19 cellular contexts compared by ENCODE assay signal in the genomic region with DNA sequence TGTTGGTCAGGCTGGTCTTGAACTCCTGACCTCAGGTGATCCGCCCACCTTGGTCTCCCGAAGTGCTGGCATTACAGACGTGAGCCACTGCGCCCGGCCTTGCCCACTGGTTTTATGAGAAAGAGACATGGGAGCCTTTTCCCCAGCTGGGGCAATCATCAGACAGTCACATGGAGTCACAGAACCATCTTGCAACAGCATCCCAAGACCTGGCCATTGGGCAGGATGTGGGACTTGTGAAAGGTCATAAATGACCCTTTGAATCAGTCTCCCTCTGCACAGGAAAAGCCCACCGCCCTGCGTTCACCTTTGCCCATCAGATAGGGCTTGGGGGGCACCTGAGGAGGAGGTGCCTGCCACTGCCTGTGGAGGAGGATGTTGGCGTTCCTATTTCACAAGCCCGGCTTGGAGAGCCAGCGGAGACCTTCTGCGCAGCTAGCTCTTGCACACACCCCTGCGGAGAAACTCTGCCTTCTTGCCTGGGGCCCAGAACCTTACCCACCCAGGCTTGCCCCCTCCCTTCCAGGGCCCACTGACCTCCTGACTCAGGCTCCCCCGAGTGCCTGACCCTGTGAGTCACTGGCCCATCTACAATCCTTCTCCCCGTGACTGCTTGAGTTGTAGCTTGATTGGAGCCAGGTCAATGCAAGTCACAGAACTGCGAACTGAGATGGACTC. TPM values are rescaled to one million over a fixed set of nuclear protein-coding genes. Genes with fewer than 3 reads are reported as not detected.
DNase-seq lines count a peak whose midpoint lies in the region; ATAC-seq and TF ChIP-seq lines count a peak whose summit lies in the region.
"Had no signal": no experiment of that assay in that cellular context is flagged by ENCODE, and none has a peak within 500 bp of the region (broad histone marks: within the 10 kb centered on the region; RNA-seq: fewer than 3 reads in every experiment).

No MANE protein-coding gene starts in this region.

- no peak overlapping the region for H2BK120ac ChIP-seq in trophoblast cell (ENCODE audit: insufficient read depth, low read length, poor library complexity)

- H3K9me3 ChIP-seq in RWPE2 (ENCODE audit: severe bottlenecking) (no peaks in the 10 kb centered on the region), esophagus squamous epithelium (no peaks in the 10 kb centered on the region), trophoblast cell (ENCODE audit: insufficient read depth, low read depth, low read length) (peaks cover 6% of the 10 kb centered on the region), WERI-Rb-1 (ENCODE audit: severe bottlenecking) (no peaks in the 10 kb centered on the region), thyroid gland (no peaks in the 10 kb centered on the region)
- H3K9me3 ChIP-seq: BLaER1 had no signal

- H3K4me1 ChIP-seq in RWPE2 (ENCODE audit: insufficient read depth, poor library complexity, severe bottlenecking), result peaks cover 40% of the 10 kb centered on the region
- H3K4me1 ChIP-seq in esophagus squamous epithelium, result peaks cover 26 to 90% (median 46%) of the 10 kb centered on the region in 3 donors
- H3K4me1 ChIP-seq in trophoblast cell (ENCODE audit: control insufficient read depth in 1 of 2, insufficient read depth in 2 of 2, low read length in 2 of 2), result peaks cover 8 to 27% of the 10 kb centered on the region in 2 experiments
- peaks cover 11 to 20% of the 10 kb centered on the region in 2 donors for H3K4me1 ChIP-seq in thyroid gland

- TF ChIP-seq POLR2A in esophagus squamous epithelium (IDR thresholded peaks at IDR 0.05), result no peak
- no peak for TF ChIP-seq POLR2A in thyroid gland (IDR thresholded peaks at IDR 0.05)

- TF ChIP-seq CTCF in RWPE2 (IDR thresholded peaks at IDR 0.05; ENCODE audit: poor library complexity, severe bottlenecking) (no peak), esophagus squamous epithelium (IDR thresholded peaks at IDR 0.05) (no peak), WERI-Rb-1 (IDR thresholded peaks at IDR 0.05; ENCODE audit: low read depth, low read length) (no peak), thyroid gland (IDR thresholded peaks at IDR 0.05) (no peak)

- H3K79me1 ChIP-seq in trophoblast cell (ENCODE audit: low read length), result peaks cover 8% of the 10 kb centered on the region

- intact Hi-C loops in esophagus squamous epithelium (cut with DNase I), result no loop called here
- intact Hi-C loops in thyroid gland (cut with DNase I), result no loop called here

- no peak overlapping the region for H4K12ac ChIP-seq in trophoblast cell (ENCODE audit: low read depth, low read length)

- no peak overlapping the region for H3K4me2 ChIP-seq in trophoblast cell (ENCODE audit: low read length)
- H3K4me2 ChIP-seq: BLaER1 had no signal

- H3K27ac ChIP-seq in RWPE2 (ENCODE audit: poor library complexity, severe bottlenecking) (peak overlapping the region; percentile 86), esophagus squamous epithelium (peak overlapping the region; percentile 79 to 89 (median 81)), trophoblast cell (ENCODE audit: low read depth, low read length) (no peak overlapping the region), WERI-Rb-1 (no peak overlapping the region), thyroid gland (no peak overlapping the region)
- H3K27ac ChIP-seq: BLaER1, HL-60 had no signal

- H2BK5ac ChIP-seq in trophoblast cell (ENCODE audit: low read depth, low read length, poor library complexity), result peak overlapping the region; percentile 4

- DNase-seq in SIG-M5 treated with dmso at 0.1 percent for 504 hours (lab: John Stamatoyannopoulos, UW; ENCODE audit: unreplicated experiment) (peak; percentile 38), SIG-M5 (lab: John Stamatoyannopoulos, UW) (no peak), RWPE2 (ENCODE audit: low spot score) (no peak), esophagus squamous epithelium (lab: John Stamatoyannopoulos, UW) (no peak), trophoblast cell (peak; percentile 71 to 79), WERI-Rb-1 (no peak), A172 (ENCODE audit: low spot score) (no peak), thyroid gland (no peak)
- DNase-seq: 8988T; CD8-positive, alpha-beta T cell; DMS79 treated with DMSO at 0.1 percent for 48 hours; H7; NCI-H1048; NCI-H1436 treated with DMSO at 0.1 percent for 48 hours; NCI-H2029 treated with DMSO at 0.1 percent for 48 hours; NCI-H446 treated with DMSO at 0.1 percent for 48 hours; SHP77 had no signal

- no peak overlapping the region for H3K23ac ChIP-seq in trophoblast cell (ENCODE audit: low read length)

- H3K36me3 ChIP-seq in RWPE2 (ENCODE audit: low read depth) (no peaks in the 10 kb centered on the region), esophagus squamous epithelium (no peaks in the 10 kb centered on the region), trophoblast cell (ENCODE audit: control insufficient read depth in 1 of 2, insufficient read depth in 2 of 2, low read length in 2 of 2) (no peaks in the 10 kb centered on the region), WERI-Rb-1 (no peaks in the 10 kb centered on the region), thyroid gland (no peaks in the 10 kb centered on the region)
- H3K36me3 ChIP-seq: BLaER1 had no signal

- no peaks in the 10 kb centered on the region for H3K27me3 ChIP-seq in RWPE2 (ENCODE audit: insufficient read depth, poor library complexity, severe bottlenecking)
- H3K27me3 ChIP-seq in esophagus squamous epithelium, result peaks cover 0 to 95% (median 5%) of the 10 kb centered on the region in 4 donors
- H3K27me3 ChIP-seq in trophoblast cell (ENCODE audit: insufficient read depth, low read length), result peaks cover 34% of the 10 kb centered on the region
- H3K27me3 ChIP-seq in WERI-Rb-1 (ENCODE audit: insufficient read depth, low read depth, severe bottlenecking), result no peaks in the 10 kb centered on the region
- H3K27me3 ChIP-seq in thyroid gland, result peaks cover 37% of the 10 kb centered on the region

- no peak overlapping the region for H3K4ac ChIP-seq in trophoblast cell (ENCODE audit: low read depth, low read length)

- peak overlapping the region; percentile 15 for H2BK12ac ChIP-seq in trophoblast cell (ENCODE audit: low read length)

- no peak overlapping the region for H2AK5ac ChIP-seq in trophoblast cell (ENCODE audit: low read length)

- no peak overlapping the region for H3K18ac ChIP-seq in trophoblast cell (ENCODE audit: low read length)

- no peak overlapping the region for H3K4me3 ChIP-seq in RWPE2 (ENCODE audit: severe bottlenecking)
- H3K4me3 ChIP-seq in esophagus squamous epithelium, result no peak overlapping the region
- H3K4me3 ChIP-seq in trophoblast cell (ENCODE audit: low read depth, low read length), result no peak overlapping the region
- no peak overlapping the region for H3K4me3 ChIP-seq in WERI-Rb-1 (ENCODE audit: low read depth, low read length)
- no peak overlapping the region for H3K4me3 ChIP-seq in thyroid gland (replicated peaks in 1 of 3)
- H3K4me3 ChIP-seq: BLaER1 had no signal

- H4K8ac ChIP-seq in trophoblast cell (ENCODE audit: low read depth, low read length), result no peak overlapping the region

- peak overlapping the region; percentile 63 for H4K91ac ChIP-seq in trophoblast cell (ENCODE audit: low read depth, low read length)

- 72% methylated on average over 9 of the region's 15 CpGs; no CpG with 5 or more reads in 1 of the 2 donors for WGBS in esophagus squamous epithelium, 2 donors
- no CpG with 5 or more reads among the region's 15 CpGs for WGBS in trophoblast cell (ENCODE audit: extremely low coverage, insufficient coverage, insufficient read length)
- WGBS in thyroid gland, 2 donors, result 79 to 80% methylated on average over 13 to 15 of the region's 15 CpGs

- no peaks in the 10 kb centered on the region for H3K79me2 ChIP-seq in trophoblast cell (ENCODE audit: control insufficient read depth, insufficient read depth, low read length, poor library complexity)

- no peak for ATAC-seq in RWPE2 (ENCODE audit: low read depth)
- ATAC-seq: CD8-positive, alpha-beta T cell had no signal

- no peak overlapping the region for H3K9ac ChIP-seq in trophoblast cell (ENCODE audit: low read length)
- H3K9ac ChIP-seq: BLaER1 had no signal

- H2AFZ ChIP-seq in trophoblast cell (ENCODE audit: insufficient read depth, low read length, poor library complexity), result no peak overlapping the region

- H3K14ac ChIP-seq in trophoblast cell (ENCODE audit: low read length), result no peak overlapping the region

RNA-seq across cellular contexts. Expression of a gene that starts 3.6 kb away (rescaled TPM):
- total RNA-seq in esophagus squamous epithelium, result 10 to 100 TPM; 40.5 to 51.9 (median 50.2) TPM
- polyA plus RNA-seq in trophoblast cell (2013), result 33.7 and 41.0 TPM in 2 replicates
- total RNA-seq in A172 (2014; rRNA removed; shearing (Covaris generic)), result 2.0 and 3.9 TPM in 2 replicates
- not detected for total RNA-seq in thyroid gland
- total RNA-seq: CD8-positive, alpha-beta T cell had no signal

RNA-seq across cellular contexts. Expression of a gene that starts 8.5 kb away (rescaled TPM):
- total RNA-seq in esophagus squamous epithelium, result 10 to 100 TPM; 14.5 to 22.2 (median 18.6) TPM
- polyA plus RNA-seq in trophoblast cell (2013), result 5.8 and 6.9 TPM in 2 replicates
- 4.0 TPM in 1 of 2 replicates, not detected in the other for total RNA-seq in A172 (2014; rRNA removed; shearing (Covaris generic))
- 1 to 10 TPM in 1 of 4 donors, under 1 TPM in 1, not detected in 2; 0.67 to 5.2 TPM for total RNA-seq in thyroid gland

RNA-seq across cellular contexts. Expression of a gene that starts 22.6 kb away (rescaled TPM):
- total RNA-seq in esophagus squamous epithelium (10 to 100 TPM; 23.5 to 50.7 (median 39.0) TPM), thyroid gland (10 to 100 TPM in 1 of 4 donors, 1 to 10 TPM in 3; 3.7 to 13.4 (median 6.3) TPM)
- polyA plus RNA-seq in trophoblast cell (2013), result 30.7 and 31.4 TPM in 2 replicates
- total RNA-seq in A172 (2014; rRNA removed; shearing (Covaris generic)), result 44.2 and 55.3 TPM in 2 replicates

RNA-seq across cellular contexts. Expression of a gene that starts 49.9 kb away (rescaled TPM):
- total RNA-seq in esophagus squamous epithelium (10 to 100 TPM; 22.1 to 47.3 (median 34.3) TPM), thyroid gland (10 to 100 TPM in 3 of 4 donors, 1 to 10 TPM in 1; 2.2 to 18.9 (median 10.7) TPM)
- 22.6 and 23.0 TPM in 2 replicates for polyA plus RNA-seq in trophoblast cell (2013)
- 5.1 and 6.2 TPM in 2 replicates for total RNA-seq in A172 (2014; rRNA removed; shearing (Covaris generic))

Comparison
In these comparisons a context has a peak if more than half of its experiments do, and no peak if none do; other contexts are left out.
1. DNase-seq: peak in SIG-M5 treated with dmso at 0.1 percent for 504 hours (single experiment) and trophoblast cell (2 of 2); none in SIG-M5 (single experiment), RWPE2 (single experiment), esophagus squamous epithelium (single experiment), WERI-Rb-1 (single experiment), A172 (single experiment) and thyroid gland (0 of 2).
2. H3K27ac ChIP-seq: peak in RWPE2 (single experiment) and esophagus squamous epithelium (4 of 4); none in trophoblast cell (single experiment), WERI-Rb-1 (single experiment) and thyroid gland (0 of 3).